Comparison of ENCODE assay signal across 10 cellular contexts in the genomic region with DNA sequence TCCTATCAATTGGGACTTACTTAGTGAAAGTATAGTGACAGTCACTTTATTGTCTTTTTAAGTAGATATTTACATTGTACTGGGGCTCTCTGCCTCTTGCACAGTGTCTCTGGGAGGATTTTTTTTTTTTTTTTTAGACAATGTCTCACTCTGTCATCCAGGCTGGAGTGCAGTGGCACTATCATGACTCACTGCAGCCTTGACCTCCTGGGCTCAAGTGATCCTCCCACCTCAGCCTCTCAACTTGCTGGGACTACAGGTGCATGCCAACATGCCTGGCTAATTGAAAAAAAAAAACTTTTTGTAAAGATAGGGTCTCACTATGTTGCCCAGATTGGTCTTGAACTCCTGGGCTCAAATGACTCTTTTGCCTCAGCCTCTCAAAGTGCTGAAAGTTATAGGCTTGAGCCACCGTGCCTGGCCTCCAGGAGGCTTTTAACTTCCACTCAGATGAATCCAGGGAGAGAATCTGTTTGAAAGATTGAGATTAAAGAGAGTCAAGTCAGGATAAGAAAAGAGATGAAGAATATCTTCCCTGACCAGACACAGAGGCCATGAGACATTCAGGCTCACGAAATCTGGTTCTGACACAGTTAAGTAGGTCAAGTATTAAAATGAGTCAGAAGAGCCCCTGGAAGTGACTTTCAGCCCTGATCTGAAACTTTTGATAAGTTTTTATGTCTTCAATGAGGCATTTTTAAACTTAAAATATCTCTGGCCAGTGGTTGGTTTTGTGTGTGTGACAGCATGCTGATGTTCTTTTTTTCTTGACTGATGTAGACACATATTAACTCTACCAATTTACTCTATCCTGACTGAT. TPM values are rescaled to one million over a fixed set of nuclear protein-coding genes. Genes with fewer than 3 reads are reported as not detected.
DNase-seq lines count a peak whose midpoint lies in the region; ATAC-seq and TF ChIP-seq lines count a peak whose summit lies in the region.
"Had no signal": no experiment of that assay in that cellular context is flagged by ENCODE, and none has a peak within 500 bp of the region (broad histone marks: within the 10 kb centered on the region; RNA-seq: fewer than 3 reads in every experiment).

No MANE protein-coding gene starts in this region.

- H3K4me3 ChIP-seq in GM12865 (ENCODE audit: low read depth, low read length) (no peak overlapping the region), MG63 (no peak overlapping the region)

- no peak overlapping the region for H3K27ac Mint-ChIP-seq in activated CD8-positive, alpha-beta T cell treated with anti-CD3 and anti-CD28 coated beads, Interleukin-2, amount 10 ng/mL, durations not matched to agents 7 days and 5 days

- H3K36me3 Mint-ChIP-seq in activated CD8-positive, alpha-beta T cell treated with anti-CD3 and anti-CD28 coated beads, Interleukin-2, amount 10 ng/mL, durations not matched to agents 7 days and 5 days (ENCODE audit: low read depth), result no peaks in the 10 kb centered on the region

- no peak for TF ChIP-seq CTCF in GM12865 (IDR thresholded peaks at IDR 0.05; ENCODE audit: insufficient read depth, low read depth, low read length, missing control alignments)

- DNase-seq in GM12865 (ENCODE audit: low read depth), result peak; percentile 89
- no peak for DNase-seq in activated CD8-positive, alpha-beta T cell treated with anti-CD3 and anti-CD28 coated beads, Interleukin-2, amount 10 ng/mL, durations not matched to agents 7 days and 5 days
- no peak for DNase-seq in KBM-7
- no peak for DNase-seq in DMS 273 treated with DMSO at 0.1 percent for 48 hours (lab: John Stamatoyannopoulos, UW)
- no peak for DNase-seq in inferior parietal cortex (ENCODE audit: extremely low spot score)
- no peak for DNase-seq in MG63
- DNase-seq: activated effector memory CD4-positive, alpha-beta T cell treated with anti-CD3 and anti-CD28 coated beads, Interleukin-2, amount 50 U/mL, for 16 hours; KG1 had no signal

- H3K9me3 ChIP-seq in MG63, result no peaks in the 10 kb centered on the region

- POLR2A ChIA-PET in activated CD8-positive, alpha-beta T cell treated with anti-CD3 and anti-CD28 coated beads, Interleukin-2, amount 10 ng/mL, durations not matched to agents 7 days and 5 days (lab: Charles Lee), result no interaction called here

- in situ Hi-C loops in KBM-7 (cut with MboI; ENCODE audit: low pct_unique_long_range_greater_than_20kb, low sequenced_read_pairs), result no loop called here

- peak; percentile 78 for ATAC-seq in GM19328 (IDR thresholded peaks at IDR 0.05; ENCODE audit: unreplicated experiment)
- ATAC-seq in HG02970 (IDR thresholded peaks at IDR 0.05; ENCODE audit: low FRiP score, unreplicated experiment), result peak; percentile 78
- ATAC-seq in activated CD8-positive, alpha-beta T cell treated with anti-CD3 and anti-CD28 coated beads, Interleukin-2, amount 10 ng/mL, durations not matched to agents 7 days and 5 days, result peak; percentile 75

- peaks cover 5% of the 10 kb centered on the region for H3K4me1 Mint-ChIP-seq in activated CD8-positive, alpha-beta T cell treated with anti-CD3 and anti-CD28 coated beads, Interleukin-2, amount 10 ng/mL, durations not matched to agents 7 days and 5 days (ENCODE audit: low read depth)

- H3K27me3 ChIP-seq in MG63, result no peaks in the 10 kb centered on the region

- H3K4me3 Mint-ChIP-seq in activated CD8-positive, alpha-beta T cell treated with anti-CD3 and anti-CD28 coated beads, Interleukin-2, amount 10 ng/mL, durations not matched to agents 7 days and 5 days, result no peak overlapping the region

- CTCF ChIA-PET in activated CD8-positive, alpha-beta T cell treated with anti-CD3 and anti-CD28 coated beads, Interleukin-2, amount 10 ng/mL, durations not matched to agents 7 days and 5 days (lab: Charles Lee), result interaction anchor here (0.9 kb wide), 1 partner anchor 40 kb away, joined by 3 read pairs; no protein-coding TSS in a partner anchor

- peaks cover 5% of the 10 kb centered on the region for H3K27me3 Mint-ChIP-seq in activated CD8-positive, alpha-beta T cell treated with anti-CD3 and anti-CD28 coated beads, Interleukin-2, amount 10 ng/mL, durations not matched to agents 7 days and 5 days (ENCODE audit: low read depth)

- H3K9me3 Mint-ChIP-seq in activated CD8-positive, alpha-beta T cell treated with anti-CD3 and anti-CD28 coated beads, Interleukin-2, amount 10 ng/mL, durations not matched to agents 7 days and 5 days (ENCODE audit: insufficient read depth), result no peaks in the 10 kb centered on the region

- H3K36me3 ChIP-seq in MG63, result no peaks in the 10 kb centered on the region

RNA-seq across cellular contexts. Expression of a gene that starts 18.3 kb away (rescaled TPM):
- under 1 TPM in 1 of 2 experiments, not detected in 1; 0.08 TPM for total RNA-seq in activated CD8-positive, alpha-beta T cell treated with anti-CD3 and anti-CD28 coated beads, Interleukin-2, amount 10 ng/mL, durations not matched to agents 7 days and 5 days
- total RNA-seq in MG63 (2014; rRNA removed; shearing (Covaris generic); ENCODE audit: low replicate concordance), result 0.05 TPM in 1 of 2 replicates, not detected in the other

RNA-seq across cellular contexts. Expression of a gene that starts 32.2 kb away (rescaled TPM):
- total RNA-seq in activated CD8-positive, alpha-beta T cell treated with anti-CD3 and anti-CD28 coated beads, Interleukin-2, amount 10 ng/mL, durations not matched to agents 7 days and 5 days, result 1 to 10 TPM; 3.3 to 3.6 TPM
- 21.8 and 126 TPM in 2 replicates for total RNA-seq in MG63 (2014; rRNA removed; shearing (Covaris generic); ENCODE audit: low replicate concordance)

RNA-seq across cellular contexts. Expression of a gene that starts 32.2 kb away (rescaled TPM):
- total RNA-seq in activated CD8-positive, alpha-beta T cell treated with anti-CD3 and anti-CD28 coated beads, Interleukin-2, amount 10 ng/mL, durations not matched to agents 7 days and 5 days, result 10 to 100 TPM; 13.4 to 15.3 TPM
- total RNA-seq in MG63 (2014; rRNA removed; shearing (Covaris generic); ENCODE audit: low replicate concordance), result 11.4 and 28.7 TPM in 2 replicates
